8 cellular contexts compared by ENCODE assay signal in genomic region chr4:71187399-71188196, GRCh38.
A peak's percentile ranks its signal among the peaks of the same experiment; 100 is the strongest.
DNase-seq lines count a peak whose midpoint lies in the region; ATAC-seq and TF ChIP-seq lines count a peak whose summit lies in the region.

No MANE protein-coding gene starts in this region.

- peak; percentile 29 to 59 for TF ChIP-seq POLR2A in Peyer's patch (IDR thresholded peaks at IDR 0.05)
- no peak for TF ChIP-seq POLR2A in spleen (IDR thresholded peaks at IDR 0.05)

- H3K9me3 ChIP-seq in BE2C (no peaks in the 10 kb centered on the region), Peyer's patch (no peaks in the 10 kb centered on the region), spleen (no peaks in the 10 kb centered on the region)

- peak overlapping the region in 3 of 4 donors; percentile 65 to 86 (median 84) for H3K27ac ChIP-seq in Peyer's patch
- no peak overlapping the region for H3K27ac ChIP-seq in brain microvascular endothelial cell
- peak overlapping the region in 7 of 8 donors; percentile 44 to 78 (median 69) for H3K27ac ChIP-seq in spleen

- H3K27me3 ChIP-seq in BE2C: peaks cover 57% of the 10 kb centered on the region
- H3K27me3 ChIP-seq in Peyer's patch: no peaks in the 10 kb centered on the region
- no peaks in the 10 kb centered on the region for H3K27me3 ChIP-seq in brain microvascular endothelial cell (replicated peaks)
- peaks cover 0 to 50% (median 24%) of the 10 kb centered on the region in 7 donors for H3K27me3 ChIP-seq in spleen (replicated peaks in 1 of 7)

- intact Hi-C loops in spleen (cut with DNase I; ENCODE audit: low total_unique reads): loop anchor here (10.0 kb wide), 1 partner anchor 527 kb away; no protein-coding TSS in a partner anchor

- in situ Hi-C loops in brain microvascular endothelial cell (cut with HindIII; ENCODE audit: low pct_ligation_motif_present, low sequenced_read_pairs): no loop called here

- H3K36me3 ChIP-seq in BE2C (no peaks in the 10 kb centered on the region), Peyer's patch (no peaks in the 10 kb centered on the region), brain microvascular endothelial cell (replicated peaks) (no peaks in the 10 kb centered on the region), spleen (no peaks in the 10 kb centered on the region)

- 1 to 10% (median 2%) methylated on average over 17 to 46 of the region's 46 CpGs for WGBS in spleen, 5 donors

- TF ChIP-seq CTCF in BE2C (IDR thresholded peaks at IDR 0.05; ENCODE audit: low read depth, low read length) (no peak), Peyer's patch (IDR thresholded peaks at IDR 0.05) (peak in 1 of 6 experiments; percentile 3), brain microvascular endothelial cell (IDR thresholded peaks at IDR 0.05; ENCODE audit: low read depth, low read length, missing control alignments) (no peak), spleen (IDR thresholded peaks at IDR 0.05 in 8 of 11, conservative IDR thresholded peaks at IDR 0.05 in 3 of 11) (no peak)

- ATAC-seq in GM21447 (IDR thresholded peaks at IDR 0.05; ENCODE audit: unreplicated experiment): peak; percentile 45

- peak; percentile 11 for DNase-seq in BE2C
- peak in 2 of 3 donors; percentile 52 to 67 for DNase-seq in Peyer's patch
- DNase-seq in brain microvascular endothelial cell: no peak
- DNase-seq in islet precursor cell: peak; percentile 57
- peak; percentile 78 for DNase-seq in spleen
- no peak for DNase-seq in NCI-H2029 treated with DMSO at 0.1 percent for 48 hours (lab: John Stamatoyannopoulos, UW)
- DNase-seq in NCI-H187 treated with DMSO at 0.1 percent for 48 hours (lab: John Stamatoyannopoulos, UW): no peak

- H3K4me1 ChIP-seq in BE2C: no peaks in the 10 kb centered on the region
- H3K4me1 ChIP-seq in Peyer's patch: peaks cover 0 to 14% (median 2%) of the 10 kb centered on the region in 4 donors
- H3K4me1 ChIP-seq in spleen: peaks cover 8 to 42% (median 28%) of the 10 kb centered on the region in 6 donors

- H3K4me3 ChIP-seq in BE2C (ENCODE audit: low read depth, low read length) (no peak overlapping the region), Peyer's patch (peak overlapping the region; percentile 52 to 91 (median 76)), brain microvascular endothelial cell (ENCODE audit: low read depth, low read length) (peak overlapping the region; percentile 74), spleen (peak overlapping the region; percentile 55 to 85 (median 64))

Comparison
In these comparisons a context has a peak if more than half of its experiments do, and no peak if none do; other contexts are left out.
1. DNase-seq: peak in BE2C (single experiment), Peyer's patch (2 of 3), islet precursor cell (single experiment) and spleen (single experiment); none in brain microvascular endothelial cell (single experiment), NCI-H2029 treated with DMSO at 0.1 percent for 48 hours (single experiment) and NCI-H187 treated with DMSO at 0.1 percent for 48 hours (single experiment).
2. POLR2A ChIP-seq: peak in Peyer's patch (2 of 2); none in spleen (0 of 3).